Comparison of ENCODE assay signal across 8 cellular contexts in genomic region chr20:38113401-38114325, GRCh38. TPM values are rescaled to one million over a fixed set of nuclear protein-coding genes. Genes with fewer than 3 reads are reported as not detected.
DNase-seq lines count a peak whose midpoint lies in the region; ATAC-seq and TF ChIP-seq lines count a peak whose summit lies in the region.

No MANE protein-coding gene starts in this region.

- no peaks in the 10 kb centered on the region for H3K27me3 ChIP-seq in BJ (ENCODE audit: control insufficient read depth, insufficient read depth, low read length)
- no peaks in the 10 kb centered on the region for H3K27me3 ChIP-seq in dorsolateral prefrontal cortex

- H3K4me3 ChIP-seq in BJ (ENCODE audit: low read depth, low read length): no peak overlapping the region
- no peak overlapping the region for H3K4me3 ChIP-seq in HFF-Myc (replicated peaks; ENCODE audit: low read depth, low read length)
- no peak overlapping the region for H3K4me3 ChIP-seq in dorsolateral prefrontal cortex

- H3K27ac ChIP-seq in dorsolateral prefrontal cortex: no peak overlapping the region

- POLR2A ChIA-PET in BJ (lab: Charles Lee) (no interaction called here), GM10248 (lab: Yijun Ruan, JAX) (no interaction called here)

- H3K36me3 ChIP-seq in BJ (ENCODE audit: control insufficient read depth, insufficient read depth, low read length): no peaks in the 10 kb centered on the region

- TF ChIP-seq CTCF in BJ (IDR thresholded peaks at IDR 0.05; ENCODE audit: insufficient read depth, low read depth, low read length) (peak; percentile 34), HFF-Myc (IDR thresholded peaks at IDR 0.05; ENCODE audit: low read depth, low read length, missing control alignments) (peak; percentile 54), GM10248 (IDR thresholded peaks at IDR 0.05; ENCODE audit: control extremely low read depth, extremely low read depth, low read depth, missing control alignments) (no peak), dorsolateral prefrontal cortex (IDR thresholded peaks at IDR 0.05 in 54 of 56, conservative IDR thresholded peaks at IDR 0.05 in 2 of 56; ENCODE audit: low read depth in 1 of 56, partially characterized antibody in 56 of 56) (peak in 12 of 56 donors; percentile 7 to 25 (median 17))

- no peak for ATAC-seq in HG03442 (IDR thresholded peaks at IDR 0.05; ENCODE audit: unreplicated experiment)

- CTCF ChIA-PET in BJ (lab: Yijun Ruan, JAX) (interaction anchor here (0.5 to 5.1 kb wide), 19 partner anchors 8 to 619 kb away, joined by 3 to 23 read pairs (median 4); partner anchors contain the start of gene TGM2), GM10248 (lab: Yijun Ruan, JAX) (interaction anchor here (1.1 to 5.7 kb wide), 11 partner anchors 8 to 108 kb away, joined by 3 to 40 read pairs (median 5); no protein-coding TSS in a partner anchor)

- DNase-seq in BJ (ENCODE audit: low read depth) (no peak), HFF-Myc (ENCODE audit: extremely low read depth, low read depth) (no peak), SKM-1 (lab: John Stamatoyannopoulos, UW; ENCODE audit: unreplicated experiment) (peak; percentile 20), iris pigment epithelial cell (ENCODE audit: low read depth) (peak; percentile 41), GM10248 (ENCODE audit: extremely low spot score) (no peak), AG20443 (ENCODE audit: low spot score) (no peak), dorsolateral prefrontal cortex (no peak)

- intact Hi-C loops in dorsolateral prefrontal cortex (cut with DNase I): no loop called here

RNA-seq across cellular contexts. Expression of gene TGM2, which starts 51.4 kb away (rescaled TPM):
- polyA plus RNA-seq in BJ (2011; rRNA removed): 313 and 397 TPM in 2 replicates
- polyA minus RNA-seq in BJ (2011; rRNA and poly(A)+ RNA removed): 229 and 254 TPM in 2 replicates
- 100 to 1,000 TPM in 7 of 120 experiments, 10 to 100 TPM in 113; 17.7 to 220 (median 53.6) TPM for total RNA-seq in dorsolateral prefrontal cortex

Comparison
In these comparisons a context has a peak if more than half of its experiments do, and no peak if none do; other contexts are left out.
1. DNase-seq: peak in SKM-1 (single experiment) and iris pigment epithelial cell (single experiment); none in BJ (single experiment), HFF-Myc (single experiment), GM10248 (single experiment), AG20443 (single experiment) and dorsolateral prefrontal cortex (0 of 10).